14 cellular contexts compared by ENCODE assay signal in the genomic region with DNA sequence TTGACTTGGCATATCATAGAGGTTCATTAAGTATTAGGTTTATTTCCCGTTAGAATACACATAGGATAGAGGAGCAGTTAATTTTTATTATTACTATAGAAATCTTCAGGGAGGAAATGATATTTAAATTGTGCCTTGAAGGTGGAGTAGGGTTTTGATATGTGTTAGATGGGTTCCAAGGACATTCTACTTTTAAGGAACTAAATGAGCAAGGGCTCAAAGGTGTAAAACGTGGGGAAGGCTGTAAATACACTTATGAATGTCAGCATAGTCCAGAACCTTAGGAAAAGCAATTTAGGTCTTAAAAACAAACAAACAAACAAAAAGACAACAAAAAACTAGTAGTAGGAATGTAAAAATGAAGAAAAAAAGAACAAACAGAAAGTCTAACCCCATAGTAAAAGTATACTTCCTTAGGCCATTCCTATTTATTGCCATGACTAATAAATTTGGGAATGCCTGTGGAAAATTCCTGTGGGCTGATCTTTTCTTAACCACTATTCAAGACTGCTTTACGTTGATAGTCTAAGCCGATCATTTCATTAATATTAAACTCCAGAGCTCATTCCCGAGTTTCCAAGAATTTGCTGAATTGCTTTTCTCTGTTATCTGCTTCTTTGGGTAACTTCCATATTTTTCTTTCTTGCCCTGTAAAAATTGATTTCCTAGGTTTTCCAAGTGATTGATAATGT.
A peak's percentile ranks its signal among the peaks of the same experiment; 100 is the strongest.
DNase-seq lines count a peak whose midpoint lies in the region; ATAC-seq, FAIRE-seq and TF ChIP-seq lines count a peak whose summit lies in the region.
"Had no signal": no experiment of that assay in that cellular context is flagged by ENCODE, and none has a peak within 500 bp of the region (broad histone marks: within the 10 kb centered on the region; RNA-seq: fewer than 3 reads in every experiment).

No MANE protein-coding gene starts in this region.

- intact Hi-C loops in OCI-LY7 (cut with micrococcal nuclease; ENCODE audit: unreplicated experiment): no loop called here
- intact Hi-C loops in aorta (cut with DNase I): loop anchor here in 1 of 2 donors (5.0 kb wide), 1 partner anchor 37 kb away; no protein-coding TSS in a partner anchor

- no peak overlapping the region for H2AFZ ChIP-seq in OCI-LY7 (ENCODE audit: low read length)

- ATAC-seq in stimulated activated naive CD8-positive, alpha-beta T cell treated with anti-CD3 and anti-CD28 coated beads, Interleukin-15, Interleukin-2, amounts not matched to agents 100 U/mL and 50 U/mL, for 24 hours: no peak
- ATAC-seq in aorta (ENCODE audit: low FRiP score) (no peak), GM18502 (IDR thresholded peaks at IDR 0.05; ENCODE audit: poor library complexity, unreplicated experiment) (no peak)
- ATAC-seq: effector memory CD8-positive, alpha-beta T cell had no signal

- TF ChIP-seq CTCF in WI38 (IDR thresholded peaks at IDR 0.05; ENCODE audit: low read depth, low read length) (no peak), OCI-LY7 (conservative IDR thresholded peaks at IDR 0.05; ENCODE audit: low read length) (no peak)

- no peaks in the 10 kb centered on the region for H3K79me2 ChIP-seq in OCI-LY7 (ENCODE audit: insufficient read depth, low read depth, low read length)

- H3K9me2 ChIP-seq in OCI-LY7 (ENCODE audit: insufficient read depth, low read length): no peaks in the 10 kb centered on the region

- no peaks in the 10 kb centered on the region for H4K20me1 ChIP-seq in OCI-LY7 (ENCODE audit: insufficient read depth, low read length)

- CTCF ChIA-PET in OCI-LY7 (lab: Charles Lee; ENCODE audit: unreplicated experiment): no interaction called here

- DNase-seq in H4 (ENCODE audit: low spot score) (peak; percentile 65), foreskin melanocyte (peak; percentile 85), small intestine (no peak), OCI-LY7 (ENCODE audit: low spot score) (no peak), aorta (no peak)
- no peak for DNase-seq in stimulated activated naive CD8-positive, alpha-beta T cell treated with anti-CD3 and anti-CD28 coated beads, Interleukin-15, Interleukin-2, amounts not matched to agents 100 U/mL and 50 U/mL, for 24 hours
- DNase-seq: DMS79 treated with DMSO at 0.1 percent for 48 hours; effector memory CD8-positive, alpha-beta T cell; left cardiac atrium; NCI-H2081 treated with DMSO at 0.1 percent for 48 hours; SHP77 had no signal

- H3K27ac ChIP-seq in small intestine (ENCODE audit: low read depth in 1 of 2, low read length in 1 of 2): no peak overlapping the region
- no peak overlapping the region for H3K27ac ChIP-seq in OCI-LY7 (ENCODE audit: low read depth, low read length, poor library complexity, severe bottlenecking)
- H3K27ac ChIP-seq in aorta (ENCODE audit: low read depth in 1 of 2, low read length in 2 of 2): no peak overlapping the region
- H3K27ac ChIP-seq: right atrium auricular region had no signal

- no TSS peak for BruUV-seq in OCI-LY7 (replicated peaks; lab: Mats Ljungman, UMichigan)

- H3K4me1 ChIP-seq in small intestine (ENCODE audit: control insufficient read depth in 2 of 2, insufficient read depth in 1 of 2, low read depth in 1 of 2, low read length in 1 of 2) (no peaks in the 10 kb centered on the region), OCI-LY7 (ENCODE audit: insufficient read depth, low read length, poor library complexity, severe bottlenecking) (no peaks in the 10 kb centered on the region), aorta (ENCODE audit: control insufficient read depth in 1 of 2, insufficient read depth in 2 of 2, low read length in 2 of 2) (no peaks in the 10 kb centered on the region)

- 61 to 68% (median 64%) methylated on average over 5 of the region's 5 CpGs for WGBS in small intestine, 3 donors
- 54 to 56% methylated on average over 5 of the region's 5 CpGs for WGBS in aorta, 2 donors

- H3K36me3 ChIP-seq in small intestine (ENCODE audit: control insufficient read depth in 2 of 2, insufficient read depth in 2 of 2, low read length in 2 of 2) (no peaks in the 10 kb centered on the region), OCI-LY7 (ENCODE audit: insufficient read depth, low read length) (no peaks in the 10 kb centered on the region), aorta (ENCODE audit: control insufficient read depth in 1 of 2, insufficient read depth in 2 of 2, low read length in 1 of 2) (no peaks in the 10 kb centered on the region)
- H3K36me3 ChIP-seq: right atrium auricular region had no signal

- H3K4me3 ChIP-seq in WI38 (ENCODE audit: low read depth, low read length): peak overlapping the region; percentile 10; the same call in 1 of the 2 replicates
- no peak overlapping the region for H3K4me3 ChIP-seq in small intestine (ENCODE audit: low read depth in 1 of 2, low read length in 2 of 2)
- no peak overlapping the region for H3K4me3 ChIP-seq in OCI-LY7 (ENCODE audit: low read depth, low read length, poor library complexity, severe bottlenecking)
- H3K4me3 ChIP-seq in aorta (ENCODE audit: low read length in 2 of 2): no peak overlapping the region
- H3K4me3 ChIP-seq: right atrium auricular region had no signal

- POLR2A ChIA-PET in OCI-LY7 (lab: Charles Lee): interaction anchor here (0.6 kb wide), 1 partner anchor 548 kb away, joined by 5 read pairs; no protein-coding TSS in a partner anchor

- FAIRE-seq in small intestine (lab: Jason Lieb, UNC): peak; percentile 30

- no peak overlapping the region for H3K4me2 ChIP-seq in OCI-LY7 (ENCODE audit: low read length)

- H3K27me3 ChIP-seq in small intestine (ENCODE audit: control insufficient read depth in 2 of 2, insufficient read depth in 2 of 2, low read length in 2 of 2) (no peaks in the 10 kb centered on the region), aorta (ENCODE audit: control insufficient read depth in 1 of 2, insufficient read depth in 2 of 2, low read length in 1 of 2) (no peaks in the 10 kb centered on the region)
- H3K27me3 ChIP-seq: right atrium auricular region had no signal

- no peaks in the 10 kb centered on the region for H3K9me3 ChIP-seq in small intestine (ENCODE audit: control insufficient read depth, low read depth)
- H3K9me3 ChIP-seq in OCI-LY7 (ENCODE audit: low read length): no peaks in the 10 kb centered on the region
- H3K9me3 ChIP-seq in aorta (ENCODE audit: control insufficient read depth, low read length): no peaks in the 10 kb centered on the region

Comparison
In these comparisons a context has a peak if more than half of its experiments do, and no peak if none do; other contexts are left out.
1. DNase-seq: peak in H4 (single experiment) and foreskin melanocyte (single experiment); none in small intestine (single experiment), OCI-LY7 (single experiment), stimulated activated naive CD8-positive, alpha-beta T cell treated with anti-CD3 and anti-CD28 coated beads, Interleukin-15, Interleukin-2, amounts not matched to agents 100 U/mL and 50 U/mL, for 24 hours (single experiment) and aorta (0 of 2).